ENCODE assay signal across 8 cellular contexts in genomic region chr13:33125821-33126570, GRCh38.
DNase-seq lines count a peak whose midpoint lies in the region; ATAC-seq and TF ChIP-seq lines count a peak whose summit lies in the region.

No MANE protein-coding gene starts in this region.

- H3K4me3 Mint-ChIP-seq in activated T-cell treated with anti-CD3 and anti-CD28 coated beads, Interleukin-2, amount 50 U/mL, for 24 hours, result no peak overlapping the region
- H3K4me3 Mint-ChIP-seq in natural killer cell treated with Interleukin-12 subunit alpha and Interleukin-12 subunit beta and Interleukin-15 and Interleukin-18, amount 100 ng/mL, for 72 hours, result no peak overlapping the region

- peaks cover 38% of the 10 kb centered on the region for H3K4me1 ChIP-seq in GM23248 (ENCODE audit: insufficient read depth)
- peaks cover 90% of the 10 kb centered on the region for H3K4me1 ChIP-seq in left ventricle myocardium inferior
- peaks cover 42 to 61% of the 10 kb centered on the region in 2 donors for H3K4me1 ChIP-seq in gastrocnemius medialis

- H3K36me3 Mint-ChIP-seq in activated T-cell treated with anti-CD3 and anti-CD28 coated beads, Interleukin-2, amount 50 U/mL, for 24 hours (ENCODE audit: low read depth), result no peaks in the 10 kb centered on the region
- H3K36me3 Mint-ChIP-seq in natural killer cell treated with Interleukin-12 subunit alpha and Interleukin-12 subunit beta and Interleukin-15 and Interleukin-18, amount 100 ng/mL, for 72 hours, result no peaks in the 10 kb centered on the region

- H4K20me1 ChIP-seq in GM23248 (ENCODE audit: insufficient read depth), result no peaks in the 10 kb centered on the region

- H3K4me3 ChIP-seq in GM23248, result peak overlapping the region; percentile 24
- H3K4me3 ChIP-seq in left ventricle myocardium inferior, result peak overlapping the region; percentile 36
- peak overlapping the region; percentile 16 to 32 (median 26) for H3K4me3 ChIP-seq in gastrocnemius medialis

- in situ Hi-C loops in GM23248 (cut with MboI) (no loop called here), gastrocnemius medialis (cut with MboI; ENCODE audit: low sequenced_read_pairs in 4 of 4) (no loop called here)

- no peak for TF ChIP-seq CTCF in left ventricle myocardium inferior (IDR thresholded peaks at IDR 0.05; ENCODE audit: borderline replicate concordance)
- no peak for TF ChIP-seq CTCF in gastrocnemius medialis (IDR thresholded peaks at IDR 0.05 in 4 of 5, conservative IDR thresholded peaks at IDR 0.05 in 1 of 5)

- peak overlapping the region; percentile 79 for H3K27ac ChIP-seq in GM23248
- peak overlapping the region; percentile 83 for H3K27ac ChIP-seq in left ventricle myocardium inferior (replicated peaks)
- peak overlapping the region; percentile 78 to 85 (median 82) for H3K27ac ChIP-seq in gastrocnemius medialis

- no peak overlapping the region for H3K27ac Mint-ChIP-seq in activated T-cell treated with anti-CD3 and anti-CD28 coated beads, Interleukin-2, amount 50 U/mL, for 24 hours
- H3K27ac Mint-ChIP-seq in natural killer cell treated with Interleukin-12 subunit alpha and Interleukin-12 subunit beta and Interleukin-15 and Interleukin-18, amount 100 ng/mL, for 72 hours, result no peak overlapping the region

- 3 to 4% methylated on average over 10 of the region's 10 CpGs for WGBS in GM23248 (ENCODE audit: low coverage in 1 of 2, low lambda C conversion rate in 2 of 2, missing lambda C conversion rate in 2 of 2), 2 experiments

- no peak overlapping the region for H2AFZ ChIP-seq in GM23248

- H3K9me2 ChIP-seq in GM23248 (ENCODE audit: insufficient read depth), result no peaks in the 10 kb centered on the region

- H3K9me3 Mint-ChIP-seq in activated T-cell treated with anti-CD3 and anti-CD28 coated beads, Interleukin-2, amount 50 U/mL, for 24 hours, result no peaks in the 10 kb centered on the region
- H3K9me3 Mint-ChIP-seq in natural killer cell treated with Interleukin-12 subunit alpha and Interleukin-12 subunit beta and Interleukin-15 and Interleukin-18, amount 100 ng/mL, for 72 hours, result no peaks in the 10 kb centered on the region

- intact Hi-C loops in left ventricle myocardium inferior (cut with micrococcal nuclease), result no loop called here
- intact Hi-C loops in gastrocnemius medialis (cut with DNase I; ENCODE audit: low total_unique reads), result loop anchor here (2.0 to 10.0 kb wide), 6 partner anchors 47 to 591 kb away; partner anchors contain the start of genes N4BP2L2 and STARD13

- peaks cover 17% of the 10 kb centered on the region; the same call in 1 of the 2 replicates for H3K79me2 ChIP-seq in GM23248 (ENCODE audit: insufficient read depth)

- DNase-seq in GM23248, result peak; percentile 96
- DNase-seq in SW480 (ENCODE audit: low spot score), result peak; percentile 96
- peak; percentile 61 for DNase-seq in left ventricle myocardium inferior
- DNase-seq in gastrocnemius medialis, result peak; percentile 81 to 84
- no peak for DNase-seq in activated T-cell treated with anti-CD3 and anti-CD28 coated beads, Interleukin-2, amount 50 U/mL, for 24 hours
- no peak for DNase-seq in activated gamma-delta T cell treated with Interleukin-2 at 50 U/mL for 16 hours
- no peak for DNase-seq in natural killer cell treated with Interleukin-12 subunit alpha and Interleukin-12 subunit beta and Interleukin-15 and Interleukin-18, amount 100 ng/mL, for 72 hours (ENCODE audit: low spot score)

- H3F3A ChIP-seq in GM23248 (ENCODE audit: insufficient read depth), result peaks cover 51% of the 10 kb centered on the region

- peak overlapping the region; percentile 66 for H3K4me2 ChIP-seq in GM23248 (ENCODE audit: unreplicated experiment)

- H3K4me1 Mint-ChIP-seq in activated T-cell treated with anti-CD3 and anti-CD28 coated beads, Interleukin-2, amount 50 U/mL, for 24 hours (ENCODE audit: low read depth), result no peaks in the 10 kb centered on the region
- H3K4me1 Mint-ChIP-seq in natural killer cell treated with Interleukin-12 subunit alpha and Interleukin-12 subunit beta and Interleukin-15 and Interleukin-18, amount 100 ng/mL, for 72 hours (ENCODE audit: low read depth in 2 of 2), result no peaks in the 10 kb centered on the region

- no peaks in the 10 kb centered on the region for H3K27me3 ChIP-seq in GM23248 (replicated peaks; ENCODE audit: insufficient read depth)
- no peaks in the 10 kb centered on the region for H3K27me3 ChIP-seq in left ventricle myocardium inferior (ENCODE audit: low read depth)
- no peaks in the 10 kb centered on the region for H3K27me3 ChIP-seq in gastrocnemius medialis

- peaks cover 29% of the 10 kb centered on the region for H3K36me3 ChIP-seq in GM23248 (ENCODE audit: low read depth)
- H3K36me3 ChIP-seq in left ventricle myocardium inferior, result peaks cover 62% of the 10 kb centered on the region
- no peaks in the 10 kb centered on the region for H3K36me3 ChIP-seq in gastrocnemius medialis

- TF ChIP-seq POLR2A in gastrocnemius medialis (IDR thresholded peaks at IDR 0.05), result no peak

- peaks cover 10% of the 10 kb centered on the region for H3K27me3 Mint-ChIP-seq in activated T-cell treated with anti-CD3 and anti-CD28 coated beads, Interleukin-2, amount 50 U/mL, for 24 hours
- H3K27me3 Mint-ChIP-seq in natural killer cell treated with Interleukin-12 subunit alpha and Interleukin-12 subunit beta and Interleukin-15 and Interleukin-18, amount 100 ng/mL, for 72 hours, result peaks cover 0 to 11% of the 10 kb centered on the region in 2 donors

- peak overlapping the region; percentile 44 for H3K9ac ChIP-seq in GM23248

- H3K9me3 ChIP-seq in GM23248 (ENCODE audit: low read depth), result no peaks in the 10 kb centered on the region
- no peaks in the 10 kb centered on the region for H3K9me3 ChIP-seq in left ventricle myocardium inferior (replicated peaks)
- no peaks in the 10 kb centered on the region for H3K9me3 ChIP-seq in gastrocnemius medialis

- ATAC-seq in gastrocnemius medialis (peak; percentile 93 to 94), GM19328 (IDR thresholded peaks at IDR 0.05; ENCODE audit: unreplicated experiment) (no peak)
- ATAC-seq in natural killer cell treated with Interleukin-12 subunit alpha and Interleukin-12 subunit beta and Interleukin-15 and Interleukin-18, amount 100 ng/mL, for 72 hours, result no peak

Comparison
In these comparisons a context has a peak if more than half of its experiments do, and no peak if none do; other contexts are left out.
1. DNase-seq: peak in GM23248 (single experiment), SW480 (single experiment), left ventricle myocardium inferior (single experiment) and gastrocnemius medialis (2 of 2); none in activated T-cell treated with anti-CD3 and anti-CD28 coated beads, Interleukin-2, amount 50 U/mL, for 24 hours (single experiment), activated gamma-delta T cell treated with Interleukin-2 at 50 U/mL for 16 hours (single experiment) and natural killer cell treated with Interleukin-12 subunit alpha and Interleukin-12 subunit beta and Interleukin-15 and Interleukin-18, amount 100 ng/mL, for 72 hours (single experiment).
2. ATAC-seq: peak in gastrocnemius medialis (2 of 2); none in natural killer cell treated with Interleukin-12 subunit alpha and Interleukin-12 subunit beta and Interleukin-15 and Interleukin-18, amount 100 ng/mL, for 72 hours (0 of 2) and GM19328 (single experiment).
3. Peak in every context shown above with its lines, with median percentiles within 50 percentile points of each other: H3K27ac ChIP-seq and H3K4me3 ChIP-seq.